In genomic region chr19:21835810-21836444, GRCh38 we compare ENCODE assay signal across 8 cellular contexts. TPM values are rescaled to one million over a fixed set of nuclear protein-coding genes. Genes with fewer than 3 reads are reported as not detected.
DNase-seq lines count a peak whose midpoint lies in the region; ATAC-seq, FAIRE-seq and TF ChIP-seq lines count a peak whose summit lies in the region.

TSS of gene ZNF43 (minus strand) at chr19:21836182. CDS start at chr19:21836038, 144 bp downstream.

- H3K36me3 Mint-ChIP-seq in astrocyte (ENCODE audit: low read depth, unreplicated experiment): peaks cover 22% of the 10 kb centered on the region

- DNase-seq in DMS79 treated with DMSO at 0.1 percent for 48 hours (lab: John Stamatoyannopoulos, UW) (peak; percentile 96), NAMALWA (ENCODE audit: low spot score) (peak; percentile 98), astrocyte (ENCODE audit: low read depth) (peak; percentile 92), right cardiac atrium (peak; percentile 98 to 99 (median 99)), psoas muscle (peak; percentile 97 to 98)

- H3K4me3 ChIP-seq in astrocyte (ENCODE audit: insufficient read depth, low read depth, low read length): peak within 1 kb of the TSS; percentile 85
- H3K4me3 ChIP-seq in right cardiac atrium (ENCODE audit: low read length): peak within 1 kb of the TSS; percentile 96
- peak within 1 kb of the TSS; percentile 85 for H3K4me3 ChIP-seq in psoas muscle
- peak within 1 kb of the TSS; percentile 69 for H3K4me3 ChIP-seq in urinary bladder (ENCODE audit: low read depth, low read length)

- FAIRE-seq in astrocyte (lab: Jason Lieb, UNC): peak; percentile 68

- H3K9me3 Mint-ChIP-seq in astrocyte (ENCODE audit: unreplicated experiment): peaks cover 4% of the 10 kb centered on the region

- H3K27ac ChIP-seq in astrocyte (ENCODE audit: low read depth, low read length) (peak within 1 kb of the TSS; percentile 85), right cardiac atrium (ENCODE audit: low read length) (peak within 1 kb of the TSS; percentile 85), psoas muscle (peak within 1 kb of the TSS; percentile 84), urinary bladder (ENCODE audit: low read depth) (peak within 1 kb of the TSS; percentile 91)

- H3K27me3 ChIP-seq in astrocyte (ENCODE audit: insufficient read depth, low read length): no peaks in the 10 kb centered on the region
- no peaks in the 10 kb centered on the region for H3K27me3 ChIP-seq in right cardiac atrium (ENCODE audit: control insufficient read depth, insufficient read depth)
- no peaks in the 10 kb centered on the region for H3K27me3 ChIP-seq in psoas muscle (ENCODE audit: insufficient read depth in 3 of 3, low read length in 2 of 3)

- H4K20me1 ChIP-seq in astrocyte (ENCODE audit: insufficient read depth, low read length): peaks cover under 1% of the 10 kb centered on the region

- H2AFZ ChIP-seq in astrocyte (ENCODE audit: low read depth, low read length): peak within 1 kb of the TSS; percentile 86

- ATAC-seq in GM21786 (IDR thresholded peaks at IDR 0.05; ENCODE audit: unreplicated experiment): peak; percentile 97
- peak; percentile 99 for ATAC-seq in right cardiac atrium
- peak; percentile 97 to 99 (median 98) for ATAC-seq in psoas muscle

- WGBS in right cardiac atrium: under 1% methylated on average over 29 of the region's 29 CpGs
- 0 to 1% (median 1%) methylated on average over 26 to 29 of the region's 29 CpGs for WGBS in psoas muscle, 3 donors
- WGBS in urinary bladder: under 1% methylated on average over 29 of the region's 29 CpGs

- peak within 1 kb of the TSS; percentile 89 for H3K4me2 ChIP-seq in astrocyte (ENCODE audit: low read length)

- peak within 1 kb of the TSS; percentile 99 for H3K4me3 Mint-ChIP-seq in astrocyte (ENCODE audit: unreplicated experiment)

- TF ChIP-seq CTCF in astrocyte (IDR thresholded peaks at IDR 0.05; ENCODE audit: insufficient read depth, low read depth, low read length) (no peak), psoas muscle (IDR thresholded peaks at IDR 0.05) (no peak)

- H3K4me1 ChIP-seq in astrocyte (ENCODE audit: insufficient read depth, low read length): no peaks in the 10 kb centered on the region
- no peaks in the 10 kb centered on the region for H3K4me1 ChIP-seq in right cardiac atrium (ENCODE audit: control insufficient read depth, insufficient read depth, low read length)
- H3K4me1 ChIP-seq in psoas muscle: no peaks in the 10 kb centered on the region
- no peaks in the 10 kb centered on the region for H3K4me1 ChIP-seq in urinary bladder (ENCODE audit: insufficient read depth)

- H3K27ac Mint-ChIP-seq in astrocyte (ENCODE audit: unreplicated experiment): peak within 1 kb of the TSS; percentile 100

- intact Hi-C loops in T-helper 2 cell treated with Interferon-gamma antibody and Interleukin-4, amounts not matched to agents 100 ng/mL and 5 ng/mL, for 36 hours (cut with micrococcal nuclease): loop anchor here (1.0 to 10.0 kb wide), 7 partner anchors 16 to 1919 kb away; partner anchors contain the start of genes ZNF100, ZNF429, ZNF66 and ZNF681
- intact Hi-C loops in right cardiac atrium (cut with DNase I): no loop called here
- intact Hi-C loops in psoas muscle (cut with DNase I): no loop called here

- H3K9ac ChIP-seq in astrocyte (ENCODE audit: low read length): peak within 1 kb of the TSS; percentile 83

- H3K36me3 ChIP-seq in astrocyte (ENCODE audit: insufficient read depth, low read length) (peaks cover 10% of the 10 kb centered on the region), psoas muscle (ENCODE audit: insufficient read depth in 1 of 2, low read depth in 1 of 2) (peaks cover 0 to 2% of the 10 kb centered on the region in 2 donors), urinary bladder (ENCODE audit: insufficient read depth) (peaks cover 1% of the 10 kb centered on the region)

- no peaks in the 10 kb centered on the region for H3K4me1 Mint-ChIP-seq in astrocyte (ENCODE audit: low read depth, unreplicated experiment)

- H3K9me3 ChIP-seq in astrocyte (ENCODE audit: insufficient read depth, low read depth, low read length): no peaks in the 10 kb centered on the region
- no peaks in the 10 kb centered on the region for H3K9me3 ChIP-seq in right cardiac atrium (ENCODE audit: control insufficient read depth, low read length)
- peaks cover 10% of the 10 kb centered on the region for H3K9me3 ChIP-seq in psoas muscle

- H3K27me3 Mint-ChIP-seq in astrocyte (ENCODE audit: low read depth, unreplicated experiment): no peaks in the 10 kb centered on the region

- H3K79me2 ChIP-seq in astrocyte (ENCODE audit: insufficient read depth, low read length): peaks cover 46% of the 10 kb centered on the region

RNA-seq across cellular contexts. Expression of gene ZNF43, which starts in this region (rescaled TPM):
- 26.7 and 27.7 TPM in 2 replicates for total RNA-seq in T-helper 2 cell treated with Interferon-gamma antibody and Interleukin-4, amounts not matched to agents 100 ng/mL and 5 ng/mL, for 36 hours
- total RNA-seq in astrocyte (11.8 and 15.3 TPM in 2 replicates), right cardiac atrium (1 to 10 TPM; 6.8 to 8.8 (median 8.2) TPM), psoas muscle (1 to 10 TPM; 2.5 to 5.8 (median 4.2) TPM), urinary bladder (50.2 TPM)
- polyA plus RNA-seq in right cardiac atrium (4.0 TPM), psoas muscle (1 to 10 TPM; 1.3 to 1.5 (median 1.5) TPM), urinary bladder (5.0 TPM)

Comparison
In these comparisons a context has a peak if more than half of its experiments do, and no peak if none do; other contexts are left out.
1. Peak in every context shown above with its lines: DNase-seq, ATAC-seq, H3K4me3 ChIP-seq and H3K27ac ChIP-seq.